ENCODE assay signal across 6 cellular contexts in genomic region chr9:106051573-106051972, GRCh38.
"Had no signal": no experiment of that assay in that cellular context is flagged by ENCODE, and none has a peak within 500 bp of the region (broad histone marks: within the 10 kb centered on the region; RNA-seq: fewer than 3 reads in every experiment).

No MANE protein-coding gene starts in this region.

- H3K27ac ChIP-seq: GM23248, HL-60 had no signal

- DNase-seq: GM23248, H9, HCEC 1CT had no signal

- H3K4me3 Mint-ChIP-seq: H9, IgD-negative memory B cell had no signal

- H3K4me1 Mint-ChIP-seq: IgD-negative memory B cell had no signal

- H2AFZ ChIP-seq: GM23248 had no signal

- H3K4me3 ChIP-seq: GM23248 had no signal

- H3K27me3 Mint-ChIP-seq: IgD-negative memory B cell had no signal

- ATAC-seq: HepG2 had no signal

- H3K27ac Mint-ChIP-seq: IgD-negative memory B cell had no signal

- H3K9ac ChIP-seq: GM23248 had no signal

- H3K36me3 Mint-ChIP-seq: IgD-negative memory B cell had no signal
